ENCODE assay signal across 1 cellular context in the genomic region with DNA sequence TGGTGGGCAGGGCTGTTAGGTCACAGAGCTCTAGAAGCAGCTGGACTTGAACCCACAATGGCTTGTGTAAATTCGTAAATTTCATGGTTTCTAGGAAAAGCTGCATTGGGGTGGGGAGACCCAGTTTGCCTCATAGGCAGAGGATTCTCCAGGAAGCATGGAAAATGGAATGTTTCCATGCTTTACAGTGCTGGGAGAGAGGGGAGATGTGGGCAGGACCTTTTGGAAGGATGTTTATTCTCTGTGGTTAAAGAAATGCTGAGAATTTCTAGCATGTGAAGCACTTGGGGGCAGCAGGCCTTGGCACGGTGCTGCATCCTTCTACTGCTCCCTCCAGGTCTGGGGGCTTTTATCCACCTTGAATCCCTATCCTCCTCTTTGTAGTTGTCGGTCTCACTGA.
TF ChIP-seq lines count a peak whose summit lies in the region.

No MANE protein-coding gene starts in this region.

TF ChIP-seq in GM23338, 12 proteins besides CTCF, POLR2A, EP300 and RAD21 (continued from another document):
- TF ChIP-seq EZH2 (IDR thresholded peaks at IDR 0.05; ENCODE audit: low read depth, unreplicated experiment) = no peak
- TF ChIP-seq, protein P1, sequence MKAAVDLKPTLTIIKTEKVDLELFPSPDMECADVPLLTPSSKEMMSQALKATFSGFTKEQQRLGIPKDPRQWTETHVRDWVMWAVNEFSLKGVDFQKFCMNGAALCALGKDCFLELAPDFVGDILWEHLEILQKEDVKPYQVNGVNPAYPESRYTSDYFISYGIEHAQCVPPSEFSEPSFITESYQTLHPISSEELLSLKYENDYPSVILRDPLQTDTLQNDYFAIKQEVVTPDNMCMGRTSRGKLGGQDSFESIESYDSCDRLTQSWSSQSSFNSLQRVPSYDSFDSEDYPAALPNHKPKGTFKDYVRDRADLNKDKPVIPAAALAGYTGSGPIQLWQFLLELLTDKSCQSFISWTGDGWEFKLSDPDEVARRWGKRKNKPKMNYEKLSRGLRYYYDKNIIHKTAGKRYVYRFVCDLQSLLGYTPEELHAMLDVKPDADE (IDR thresholded peaks at IDR 0.05) = no peak
- no peak for TF ChIP-seq NANOG (IDR thresholded peaks at IDR 0.05; ENCODE audit: borderline replicate concordance)
- TF ChIP-seq ZNF331 (CRISPR knock-in tag; IDR thresholded peaks at IDR 0.05; ENCODE audit: low read depth) = no peak
- no peak for TF ChIP-seq REST (IDR thresholded peaks at IDR 0.05; ENCODE audit: unreplicated experiment)
- TF ChIP-seq, protein P2, sequence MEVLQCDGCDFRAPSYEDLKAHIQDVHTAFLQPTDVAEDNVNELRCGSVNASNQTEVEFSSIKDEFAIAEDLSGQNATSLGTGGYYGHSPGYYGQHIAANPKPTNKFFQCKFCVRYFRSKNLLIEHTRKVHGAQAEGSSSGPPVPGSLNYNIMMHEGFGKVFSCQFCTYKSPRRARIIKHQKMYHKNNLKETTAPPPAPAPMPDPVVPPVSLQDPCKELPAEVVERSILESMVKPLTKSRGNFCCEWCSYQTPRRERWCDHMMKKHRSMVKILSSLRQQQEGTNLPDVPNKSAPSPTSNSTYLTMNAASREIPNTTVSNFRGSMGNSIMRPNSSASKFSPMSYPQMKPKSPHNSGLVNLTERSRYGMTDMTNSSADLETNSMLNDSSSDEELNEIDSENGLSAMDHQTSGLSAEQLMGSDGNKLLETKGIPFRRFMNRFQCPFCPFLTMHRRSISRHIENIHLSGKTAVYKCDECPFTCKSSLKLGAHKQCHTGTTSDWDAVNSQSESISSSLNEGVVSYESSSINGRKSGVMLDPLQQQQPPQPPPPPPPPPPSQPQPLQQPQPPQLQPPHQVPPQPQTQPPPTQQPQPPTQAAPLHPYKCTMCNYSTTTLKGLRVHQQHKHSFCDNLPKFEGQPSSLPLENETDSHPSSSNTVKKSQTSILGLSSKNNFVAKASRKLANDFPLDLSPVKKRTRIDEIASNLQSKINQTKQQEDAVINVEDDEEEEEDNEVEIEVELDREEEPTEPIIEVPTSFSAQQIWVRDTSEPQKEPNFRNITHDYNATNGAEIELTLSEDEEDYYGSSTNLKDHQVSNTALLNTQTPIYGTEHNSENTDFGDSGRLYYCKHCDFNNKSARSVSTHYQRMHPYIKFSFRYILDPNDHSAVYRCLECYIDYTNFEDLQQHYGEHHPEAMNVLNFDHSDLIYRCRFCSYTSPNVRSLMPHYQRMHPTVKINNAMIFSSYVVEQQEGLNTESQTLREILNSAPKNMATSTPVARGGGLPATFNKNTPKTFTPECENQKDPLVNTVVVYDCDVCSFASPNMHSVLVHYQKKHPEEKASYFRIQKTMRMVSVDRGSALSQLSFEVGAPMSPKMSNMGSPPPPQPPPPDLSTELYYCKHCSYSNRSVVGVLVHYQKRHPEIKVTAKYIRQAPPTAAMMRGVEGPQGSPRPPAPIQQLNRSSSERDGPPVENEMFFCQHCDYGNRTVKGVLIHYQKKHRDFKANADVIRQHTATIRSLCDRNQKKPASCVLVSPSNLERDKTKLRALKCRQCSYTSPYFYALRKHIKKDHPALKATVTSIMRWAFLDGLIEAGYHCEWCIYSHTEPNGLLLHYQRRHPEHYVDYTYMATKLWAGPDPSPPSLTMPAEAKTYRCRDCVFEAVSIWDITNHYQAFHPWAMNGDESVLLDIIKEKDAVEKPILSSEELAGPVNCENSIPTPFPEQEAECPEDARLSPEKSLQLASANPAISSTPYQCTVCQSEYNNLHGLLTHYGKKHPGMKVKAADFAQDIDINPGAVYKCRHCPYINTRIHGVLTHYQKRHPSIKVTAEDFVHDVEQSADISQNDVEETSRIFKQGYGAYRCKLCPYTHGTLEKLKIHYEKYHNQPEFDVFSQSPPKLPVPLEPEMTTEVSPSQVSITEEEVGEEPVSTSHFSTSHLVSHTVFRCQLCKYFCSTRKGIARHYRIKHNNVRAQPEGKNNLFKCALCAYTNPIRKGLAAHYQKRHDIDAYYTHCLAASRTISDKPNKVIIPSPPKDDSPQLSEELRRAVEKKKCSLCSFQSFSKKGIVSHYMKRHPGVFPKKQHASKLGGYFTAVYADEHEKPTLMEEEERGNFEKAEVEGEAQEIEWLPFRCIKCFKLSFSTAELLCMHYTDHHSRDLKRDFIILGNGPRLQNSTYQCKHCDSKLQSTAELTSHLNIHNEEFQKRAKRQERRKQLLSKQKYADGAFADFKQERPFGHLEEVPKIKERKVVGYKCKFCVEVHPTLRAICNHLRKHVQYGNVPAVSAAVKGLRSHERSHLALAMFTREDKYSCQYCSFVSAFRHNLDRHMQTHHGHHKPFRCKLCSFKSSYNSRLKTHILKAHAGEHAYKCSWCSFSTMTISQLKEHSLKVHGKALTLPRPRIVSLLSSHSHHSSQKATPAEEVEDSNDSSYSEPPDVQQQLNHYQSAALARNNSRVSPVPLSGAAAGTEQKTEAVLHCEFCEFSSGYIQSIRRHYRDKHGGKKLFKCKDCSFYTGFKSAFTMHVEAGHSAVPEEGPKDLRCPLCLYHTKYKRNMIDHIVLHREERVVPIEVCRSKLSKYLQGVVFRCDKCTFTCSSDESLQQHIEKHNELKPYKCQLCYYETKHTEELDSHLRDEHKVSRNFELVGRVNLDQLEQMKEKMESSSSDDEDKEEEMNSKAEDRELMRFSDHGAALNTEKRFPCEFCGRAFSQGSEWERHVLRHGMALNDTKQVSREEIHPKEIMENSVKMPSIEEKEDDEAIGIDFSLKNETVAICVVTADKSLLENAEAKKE (CRISPR knock-in tag; IDR thresholded peaks at IDR 0.05) = no peak
- no peak for TF ChIP-seq CREB1 (CRISPR knock-in tag; IDR thresholded peaks at IDR 0.05; ENCODE audit: low read depth)
